In the genomic region with DNA sequence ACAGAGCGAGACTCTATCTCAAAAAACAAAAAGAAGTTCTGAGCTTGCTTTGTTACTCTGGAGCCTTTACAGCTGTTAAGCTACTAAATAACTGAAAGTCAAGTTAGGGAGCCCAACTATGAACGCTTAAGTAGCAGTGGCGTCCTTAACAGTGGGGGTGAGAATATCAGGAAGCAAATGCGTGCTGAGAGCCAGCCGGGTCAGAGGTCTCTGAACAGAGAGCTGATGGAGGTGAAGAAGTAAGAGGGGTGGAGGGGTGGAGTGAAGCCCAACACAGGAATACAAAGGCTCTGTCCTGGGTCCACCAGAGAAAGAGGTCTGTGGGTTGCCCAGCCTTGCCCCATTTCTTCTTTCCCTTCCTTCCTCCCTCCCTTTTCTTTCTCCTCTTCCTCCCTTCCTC, we compare ENCODE assay signal across 19 cellular contexts.
DNase-seq lines count a peak whose midpoint lies in the region; ATAC-seq, FAIRE-seq and TF ChIP-seq lines count a peak whose summit lies in the region.
"Had no signal": no experiment of that assay in that cellular context is flagged by ENCODE, and none has a peak within 500 bp of the region (broad histone marks: within the 10 kb centered on the region; RNA-seq: fewer than 3 reads in every experiment).

No MANE protein-coding gene starts in this region.

- no peak overlapping the region for H3K27ac ChIP-seq in HEK293 (ENCODE audit: extremely low read depth, low read depth, low read length)
- no peak overlapping the region for H3K27ac ChIP-seq in H1 (ENCODE audit: low read depth, low read length)
- no peak overlapping the region for H3K27ac ChIP-seq in neural progenitor cell
- H3K27ac ChIP-seq: GM23248 had no signal

- no peak overlapping the region for H2BK120ac ChIP-seq in H1 (replicated peaks; ENCODE audit: low read depth, low read length)

- no peaks in the 10 kb centered on the region for H3K79me1 ChIP-seq in H1 (ENCODE audit: low read depth, low read length)

- 80% methylated on average over 5 of the region's 5 CpGs; no CpG with 5 or more reads in 1 of the 2 experiments for WGBS in H1 (ENCODE audit: extremely low coverage in 1 of 2, insufficient coverage in 1 of 2, insufficient read length in 1 of 2, insufficient replicate concordance in 2 of 2, low coverage in 1 of 2, low lambda C conversion rate in 2 of 2, missing lambda C conversion rate in 1 of 2), 2 experiments

- TF ChIP-seq CTCF in HEK293 (tag by site-specific recombination; IDR thresholded peaks at IDR 0.05) (no peak), H1 (IDR thresholded peaks at IDR 0.05; ENCODE audit: control extremely low read depth in 1 of 3, insufficient read depth in 1 of 3, low read depth in 1 of 3, low read length in 3 of 3) (no peak), neural progenitor cell (IDR thresholded peaks at IDR 0.05) (no peak)

- H3K36me3 ChIP-seq in HEK293 (ENCODE audit: control insufficient read depth in 2 of 2, insufficient read depth in 1 of 2, low read length in 2 of 2) (no peaks in the 10 kb centered on the region), H1 (ENCODE audit: control insufficient read depth in 2 of 4, insufficient read depth in 4 of 4, low read length in 3 of 4) (no peaks in the 10 kb centered on the region), neural progenitor cell (no peaks in the 10 kb centered on the region)
- H3K36me3 ChIP-seq: HAP-1 had no signal

- no peaks in the 10 kb centered on the region for H3K27me3 ChIP-seq in H1 (replicated peaks in 1 of 4; ENCODE audit: control insufficient read depth in 3 of 4, extremely low read depth in 1 of 4, insufficient read depth in 3 of 4, low read length in 3 of 4)
- no peaks in the 10 kb centered on the region for H3K27me3 ChIP-seq in neural progenitor cell

- no peak for TF ChIP-seq POLR2A in H1 (IDR thresholded peaks at IDR 0.05; ENCODE audit: control extremely low read depth in 1 of 2, low read depth in 2 of 2, low read length in 2 of 2)

- POLR2A ChIA-PET in HEK293 (lab: Yijun Ruan, JAX) = no interaction called here
- POLR2A ChIA-PET in H1 (lab: Charles Lee; ENCODE audit: partially characterized antibody) = no interaction called here

- no peak overlapping the region for H2AFZ ChIP-seq in H1 (ENCODE audit: low read length)
- no peak overlapping the region for H2AFZ ChIP-seq in neural progenitor cell (replicated peaks)
- H2AFZ ChIP-seq: GM23248 had no signal

- no peak overlapping the region for H3K4me3 ChIP-seq in HEK293 (ENCODE audit: low read depth, low read length)
- no peak overlapping the region for H3K4me3 ChIP-seq in H1 (ENCODE audit: extremely low read depth in 1 of 4, insufficient read depth in 2 of 4, low read depth in 3 of 4, low read length in 4 of 4)
- H3K4me3 ChIP-seq in neural progenitor cell = no peak overlapping the region
- H3K4me3 ChIP-seq: GM12878, GM23248, HAP-1 had no signal

- DNase-seq in H1 (ENCODE audit: low read depth in 1 of 2, low spot score in 2 of 2) (no peak), neural progenitor cell (ENCODE audit: low spot score) (no peak), germinal center (ENCODE audit: low spot score) (no peak), NCI-H345 (lab: John Stamatoyannopoulos, UW) (no peak)
- DNase-seq in activated naive CD4-positive, alpha-beta T cell treated with anti-CD3 and anti-CD28 coated beads for 36 hours = no peak
- DNase-seq in activated naive CD4-positive, alpha-beta T cell treated with anti-CD3 and anti-CD28 coated beads, Interleukin-2, amount 50 U/mL, for 72 hours (ENCODE audit: low spot score in 2 of 2) = no peak
- DNase-seq: C1 segment of cervical spinal cord; CD4-positive, alpha-beta memory T cell; COR-L47; DMS 273 treated with DMSO at 0.1 percent for 48 hours; DMS79; EL; GDM1; GM23248 had no signal

- intact Hi-C loops in activated naive CD4-positive, alpha-beta T cell treated with anti-CD3 and anti-CD28 coated beads for 36 hours (cut with micrococcal nuclease) = no loop called here

- no peak for FAIRE-seq in H1 (lab: Jason Lieb, UNC)
- FAIRE-seq: D721Med, GM12878, GM19239 had no signal

- no peak overlapping the region for H2BK20ac ChIP-seq in H1 (ENCODE audit: low read length)

- H3K18ac ChIP-seq in H1 (ENCODE audit: extremely low read depth, low read length) = no peak overlapping the region

- no peak overlapping the region for H3K23ac ChIP-seq in H1 (ENCODE audit: insufficient read length)

- H3F3A ChIP-seq in neural progenitor cell (ENCODE audit: low read depth) = peaks cover 7% of the 10 kb centered on the region

- H3K4me1 ChIP-seq in HEK293 (ENCODE audit: control insufficient read depth, insufficient read depth, low read length) (no peaks in the 10 kb centered on the region), H1 (replicated peaks in 1 of 4; ENCODE audit: control insufficient read depth in 3 of 4, insufficient read depth in 4 of 4, low read length in 3 of 4) (no peaks in the 10 kb centered on the region), neural progenitor cell (peaks cover 11% of the 10 kb centered on the region)

- no peaks in the 10 kb centered on the region for H4K20me1 ChIP-seq in H1 (replicated peaks in 1 of 2; ENCODE audit: control insufficient read depth in 1 of 2, insufficient read depth in 2 of 2, low read length in 2 of 2)
- H4K20me1 ChIP-seq in neural progenitor cell (ENCODE audit: low read depth) = no peaks in the 10 kb centered on the region

- H2AK5ac ChIP-seq in H1 (ENCODE audit: low read depth, low read length) = no peak overlapping the region

- CTCF ChIA-PET in HEK293 (lab: Yijun Ruan, JAX) (interaction anchor here (1.0 kb wide), 1 partner anchor 68 kb away, joined by 3 read pairs; no protein-coding TSS in a partner anchor), H1 (lab: Charles Lee; ENCODE audit: partially characterized antibody) (no interaction called here)
- CTCF ChIA-PET in activated naive CD4-positive, alpha-beta T cell treated with anti-CD3 and anti-CD28 coated beads for 36 hours (lab: Charles Lee) = no interaction called here

- no peak for TF ChIP-seq EP300 in H1 (IDR thresholded peaks at IDR 0.05; ENCODE audit: borderline replicate concordance in 1 of 2, low read depth in 2 of 2, low read length in 2 of 2)

- no peak overlapping the region for H2BK5ac ChIP-seq in H1 (ENCODE audit: low read depth, low read length)

- H2BK12ac ChIP-seq in H1 (ENCODE audit: low read depth, low read length) = 0 out of 2 replicates have a peak overlapping the region, but pooled peaks have one; percentile 3

- ATAC-seq in activated naive CD4-positive, alpha-beta T cell treated with anti-CD3 and anti-CD28 coated beads, Interleukin-2, amount 50 U/mL, for 72 hours = no peak
- ATAC-seq: GM12878 had no signal

- peaks cover 8% of the 10 kb centered on the region for H3K27me3 Mint-ChIP-seq in neural progenitor cell (ENCODE audit: insufficient read depth, low read depth)
- peaks cover 3% of the 10 kb centered on the region for H3K27me3 Mint-ChIP-seq in activated naive CD4-positive, alpha-beta T cell treated with anti-CD3 and anti-CD28 coated beads for 36 hours (ENCODE audit: low read depth)

- H3K79me2 ChIP-seq in H1 (ENCODE audit: control insufficient read depth in 1 of 2, insufficient read depth in 2 of 2, low read length in 2 of 2) (no peaks in the 10 kb centered on the region), neural progenitor cell (ENCODE audit: low read depth) (no peaks in the 10 kb centered on the region)

- no peak overlapping the region for H3K56ac ChIP-seq in H1 (replicated peaks; ENCODE audit: insufficient read length, low read depth, low read length)

- peaks cover 5% of the 10 kb centered on the region for H3K9me3 Mint-ChIP-seq in neural progenitor cell
- H3K9me3 Mint-ChIP-seq in activated naive CD4-positive, alpha-beta T cell treated with anti-CD3 and anti-CD28 coated beads for 36 hours = no peaks in the 10 kb centered on the region
- H3K9me3 Mint-ChIP-seq in activated naive CD4-positive, alpha-beta T cell treated with anti-CD3 and anti-CD28 coated beads, Interleukin-2, amount 50 U/mL, for 72 hours = peaks cover 0 to 4% of the 10 kb centered on the region in 2 donors

- H2BK15ac ChIP-seq in H1 (ENCODE audit: low read length) = no peak overlapping the region

- no peak overlapping the region for H3K9ac ChIP-seq in H1 (replicated peaks in 1 of 4; ENCODE audit: extremely low read depth in 1 of 4, low read depth in 3 of 4, low read length in 3 of 4)
- no peak overlapping the region for H3K9ac ChIP-seq in neural progenitor cell
- H3K9ac ChIP-seq: GM23248 had no signal

- H4K8ac ChIP-seq in H1 (ENCODE audit: extremely low read depth, insufficient read depth, low read length) = no peak overlapping the region

- H3K23me2 ChIP-seq in H1 (ENCODE audit: low read depth, low read length) = no peaks in the 10 kb centered on the region

- H3K36me3 Mint-ChIP-seq in neural progenitor cell = no peaks in the 10 kb centered on the region
- no peaks in the 10 kb centered on the region for H3K36me3 Mint-ChIP-seq in activated naive CD4-positive, alpha-beta T cell treated with anti-CD3 and anti-CD28 coated beads for 36 hours (ENCODE audit: low read depth)
- no peaks in the 10 kb centered on the region for H3K36me3 Mint-ChIP-seq in activated naive CD4-positive, alpha-beta T cell treated with anti-CD3 and anti-CD28 coated beads, Interleukin-2, amount 50 U/mL, for 72 hours
- H3K36me3 Mint-ChIP-seq: CD4-positive, alpha-beta memory T cell had no signal

- H3K4me3 Mint-ChIP-seq in neural progenitor cell = no peak overlapping the region
- H3K4me3 Mint-ChIP-seq in activated naive CD4-positive, alpha-beta T cell treated with anti-CD3 and anti-CD28 coated beads for 36 hours = no peak overlapping the region
- H3K4me3 Mint-ChIP-seq: CD4-positive, alpha-beta memory T cell had no signal

- H4K91ac ChIP-seq in H1 (replicated peaks; ENCODE audit: insufficient read length, low read length) = no peak overlapping the region

- no peak overlapping the region for H4K5ac ChIP-seq in H1 (ENCODE audit: insufficient read length, low read depth, low read length)

- TF ChIP-seq RAD21 in H1 (IDR thresholded peaks at IDR 0.05 in 1 of 2, conservative IDR thresholded peaks at IDR 0.05 in 1 of 2; ENCODE audit: low read depth in 2 of 2, low read length in 2 of 2) = no peak

- H3K4me1 Mint-ChIP-seq in neural progenitor cell = peaks cover 4% of the 10 kb centered on the region
- no peaks in the 10 kb centered on the region for H3K4me1 Mint-ChIP-seq in activated naive CD4-positive, alpha-beta T cell treated with anti-CD3 and anti-CD28 coated beads for 36 hours (ENCODE audit: low read depth)
- H3K4me1 Mint-ChIP-seq: CD4-positive, alpha-beta memory T cell had no signal

- H3K9me3 ChIP-seq in HEK293 (ENCODE audit: control insufficient read depth, insufficient read depth, low read depth, low read length) (no peaks in the 10 kb centered on the region), H1 (ENCODE audit: insufficient read depth in 2 of 2, low read depth in 1 of 2, low read length in 1 of 2) (no peaks in the 10 kb centered on the region), neural progenitor cell (ENCODE audit: low read depth) (no peaks in the 10 kb centered on the region)
- H3K9me3 ChIP-seq: HAP-1 had no signal

- H3K14ac ChIP-seq in H1 (ENCODE audit: insufficient read length) = no peak overlapping the region

- H3K4ac ChIP-seq in H1 (replicated peaks; ENCODE audit: insufficient read length, low read depth, low read length) = no peak overlapping the region

- H3K4me2 ChIP-seq in H1 (ENCODE audit: insufficient read depth in 1 of 2, low read depth in 2 of 2, low read length in 2 of 2) (no peak overlapping the region), neural progenitor cell (no peak overlapping the region)

- peak overlapping the region; percentile 81 for H3K27ac Mint-ChIP-seq in neural progenitor cell
- H3K27ac Mint-ChIP-seq in activated naive CD4-positive, alpha-beta T cell treated with anti-CD3 and anti-CD28 coated beads for 36 hours = no peak overlapping the region
- no peak overlapping the region for H3K27ac Mint-ChIP-seq in activated naive CD4-positive, alpha-beta T cell treated with anti-CD3 and anti-CD28 coated beads, Interleukin-2, amount 50 U/mL, for 72 hours
